7 cellular contexts compared by ENCODE assay signal in genomic region chr17:72271603-72272002, GRCh38.
"Had no signal": no experiment of that assay in that cellular context is flagged by ENCODE, and none has a peak within 500 bp of the region (broad histone marks: within the 10 kb centered on the region; RNA-seq: fewer than 3 reads in every experiment).

No MANE protein-coding gene starts in this region.

- H3K4me2 ChIP-seq: GM23338 had no signal

- DNase-seq: H9, HCEC 1CT, KG1 had no signal

- ATAC-seq: GM23338 had no signal

- H3K27ac ChIP-seq: HL-60 had no signal

- H2AFZ ChIP-seq: GM23338 had no signal

- H3K4me3 ChIP-seq: GM23338 had no signal

- FAIRE-seq: H1, H54 had no signal
